19 cellular contexts compared by ENCODE assay signal in the genomic region with DNA sequence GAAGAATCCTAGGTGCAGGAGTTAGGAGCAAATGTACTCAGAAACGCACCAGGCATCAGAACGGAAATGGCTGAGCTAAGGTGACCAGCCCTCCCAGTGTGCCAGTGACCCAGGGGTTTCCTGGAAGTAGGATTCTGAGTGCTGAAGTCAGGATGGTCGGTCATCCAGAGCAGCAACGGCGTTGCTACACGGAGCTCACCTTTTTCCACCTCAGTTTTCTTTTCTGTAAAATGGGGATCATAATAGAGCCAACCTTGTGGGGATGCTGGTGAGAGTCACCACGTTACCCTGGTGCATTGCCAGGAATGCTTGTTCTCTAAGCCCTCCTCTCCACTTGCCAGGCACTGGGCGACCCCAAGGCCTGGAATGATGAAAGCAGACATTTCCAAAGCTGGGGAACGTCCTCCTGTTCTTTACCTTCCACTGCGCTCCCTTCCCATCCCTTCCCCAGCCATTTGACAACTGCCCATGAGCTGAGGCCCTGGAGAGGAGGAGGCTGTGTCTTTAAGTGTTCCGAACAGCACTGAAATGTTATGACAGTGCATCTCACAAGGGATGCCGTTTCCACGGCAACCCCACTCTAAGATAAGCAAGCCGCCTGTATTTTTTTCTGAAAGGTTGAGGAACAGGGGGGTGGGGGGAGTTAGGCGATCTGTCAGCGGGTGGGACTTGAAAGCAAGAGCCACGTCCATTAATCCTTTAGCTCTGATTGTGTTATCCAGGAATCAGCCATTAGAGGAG.
DNase-seq lines count a peak whose midpoint lies in the region; ATAC-seq, FAIRE-seq and TF ChIP-seq lines count a peak whose summit lies in the region.
"Had no signal": no experiment of that assay in that cellular context is flagged by ENCODE, and none has a peak within 500 bp of the region (broad histone marks: within the 10 kb centered on the region; RNA-seq: fewer than 3 reads in every experiment).

No MANE protein-coding gene starts in this region.

- H3K27me3 ChIP-seq in cardiac muscle cell (no peaks in the 10 kb centered on the region), right atrium auricular region (no peaks in the 10 kb centered on the region), H1 (replicated peaks in 1 of 4; ENCODE audit: control insufficient read depth in 3 of 4, extremely low read depth in 1 of 4, insufficient read depth in 3 of 4, low read length in 3 of 4) (peaks cover 0 to 4% (median 0%) of the 10 kb centered on the region in 4 experiments; a peak in 1 of 7 replicates), mesenchymal stem cell (ENCODE audit: control insufficient read depth in 1 of 2, insufficient read depth in 1 of 2, low read length in 2 of 2) (peaks cover 74 to 93% of the 10 kb centered on the region in 2 experiments), pancreas (no peaks in the 10 kb centered on the region)
- H3K27me3 ChIP-seq: left lung, Peyer's patch, uterus had no signal

- H4K8ac ChIP-seq in H1 (ENCODE audit: extremely low read depth, insufficient read depth, low read length) (no peak overlapping the region), mesenchymal stem cell (ENCODE audit: low read length) (no peak overlapping the region)

- H3K23ac ChIP-seq in H1 (ENCODE audit: insufficient read length): no peak overlapping the region
- no peak overlapping the region for H3K23ac ChIP-seq in mesenchymal stem cell (ENCODE audit: low read length in 2 of 2)

- H4K91ac ChIP-seq in H1 (replicated peaks; ENCODE audit: insufficient read length, low read length) (no peak overlapping the region), mesenchymal stem cell (ENCODE audit: low read length) (no peak overlapping the region)

- ATAC-seq in pancreas: no peak
- ATAC-seq: activated CD4-positive, CD25-positive, alpha-beta regulatory T cell treated with anti-CD3 and anti-CD28 coated beads, Interleukin-2, amount 50 U/mL, for 24 hours; left lung had no signal

- peak overlapping the region; percentile 62 for H3K27ac ChIP-seq in cardiac muscle cell
- H3K27ac ChIP-seq in right atrium auricular region: no peak overlapping the region
- no peak overlapping the region for H3K27ac ChIP-seq in H1 (ENCODE audit: low read depth, low read length)
- no peak overlapping the region for H3K27ac ChIP-seq in mesenchymal stem cell (ENCODE audit: low read length, poor library complexity, severe bottlenecking)
- H3K27ac ChIP-seq in pancreas: no peak overlapping the region
- H3K27ac ChIP-seq: left lung, Peyer's patch, skin epidermis, uterus had no signal

- no peak for TF ChIP-seq CTCF in cardiac muscle cell (IDR thresholded peaks at IDR 0.05; ENCODE audit: low read depth, low read length)
- no peak for TF ChIP-seq CTCF in right atrium auricular region (IDR thresholded peaks at IDR 0.05)
- no peak for TF ChIP-seq CTCF in H1 (IDR thresholded peaks at IDR 0.05; ENCODE audit: control extremely low read depth in 1 of 3, insufficient read depth in 1 of 3, low read depth in 1 of 3, low read length in 3 of 3)
- TF ChIP-seq CTCF in pancreas (IDR thresholded peaks at IDR 0.05): no peak

- H2BK15ac ChIP-seq in H1 (ENCODE audit: low read length) (0 out of 2 replicates have a peak overlapping the region, but pooled peaks have one; percentile 37), mesenchymal stem cell (ENCODE audit: low read depth, poor library complexity, severe bottlenecking) (no peak overlapping the region)

- no peak overlapping the region for H2BK20ac ChIP-seq in H1 (ENCODE audit: low read length)

- H3K36me3 ChIP-seq in cardiac muscle cell (no peaks in the 10 kb centered on the region), right atrium auricular region (no peaks in the 10 kb centered on the region), H1 (ENCODE audit: control insufficient read depth in 2 of 4, insufficient read depth in 4 of 4, low read length in 3 of 4) (no peaks in the 10 kb centered on the region; a peak in 1 of 8 replicates), mesenchymal stem cell (ENCODE audit: control insufficient read depth in 1 of 2, insufficient read depth in 2 of 2, low read depth in 1 of 2, low read length in 2 of 2) (no peaks in the 10 kb centered on the region), pancreas (no peaks in the 10 kb centered on the region)
- H3K36me3 ChIP-seq: left lung, Peyer's patch, uterus had no signal

- peaks cover 0 to 6% of the 10 kb centered on the region in 2 experiments for H4K20me1 ChIP-seq in H1 (replicated peaks in 1 of 2; ENCODE audit: control insufficient read depth in 1 of 2, insufficient read depth in 2 of 2, low read length in 2 of 2)

- TF ChIP-seq EP300 in H1 (IDR thresholded peaks at IDR 0.05; ENCODE audit: borderline replicate concordance in 1 of 2, low read depth in 2 of 2, low read length in 2 of 2): no peak

- no peak overlapping the region for H4K5ac ChIP-seq in H1 (ENCODE audit: insufficient read length, low read depth, low read length)

- H3K4me3 ChIP-seq in cardiac muscle cell: no peak overlapping the region
- H3K4me3 ChIP-seq in right atrium auricular region: no peak overlapping the region
- no peak overlapping the region for H3K4me3 ChIP-seq in H1 (ENCODE audit: extremely low read depth in 1 of 4, insufficient read depth in 2 of 4, low read depth in 3 of 4, low read length in 4 of 4)
- no peak overlapping the region for H3K4me3 ChIP-seq in mesenchymal stem cell (ENCODE audit: insufficient read depth in 1 of 2, low read depth in 1 of 2, low read length in 2 of 2)
- no peak overlapping the region for H3K4me3 ChIP-seq in pancreas
- H3K4me3 ChIP-seq: left lung, Peyer's patch, skin epidermis, uterus had no signal

- no peak overlapping the region for H3K9ac ChIP-seq in H1 (replicated peaks in 1 of 4; ENCODE audit: extremely low read depth in 1 of 4, low read depth in 3 of 4, low read length in 3 of 4)
- no peak overlapping the region for H3K9ac ChIP-seq in mesenchymal stem cell (ENCODE audit: low read length)

- H3K4me2 ChIP-seq in H1 (ENCODE audit: insufficient read depth in 1 of 2, low read depth in 2 of 2, low read length in 2 of 2) (no peak overlapping the region), mesenchymal stem cell (ENCODE audit: low read length, poor library complexity, severe bottlenecking) (no peak overlapping the region)

- no peaks in the 10 kb centered on the region for H3K9me3 ChIP-seq in cardiac muscle cell (ENCODE audit: low read depth)
- no peaks in the 10 kb centered on the region for H3K9me3 ChIP-seq in right atrium auricular region
- H3K9me3 ChIP-seq in H1 (ENCODE audit: insufficient read depth in 2 of 2, low read depth in 1 of 2, low read length in 1 of 2): no peaks in the 10 kb centered on the region
- H3K9me3 ChIP-seq in mesenchymal stem cell (ENCODE audit: control insufficient read depth, low read length): no peaks in the 10 kb centered on the region
- H3K9me3 ChIP-seq in pancreas: no peaks in the 10 kb centered on the region
- H3K9me3 ChIP-seq: left lung, Peyer's patch, uterus had no signal

- no peaks in the 10 kb centered on the region for H3K79me2 ChIP-seq in H1 (ENCODE audit: control insufficient read depth in 1 of 2, insufficient read depth in 2 of 2, low read length in 2 of 2)

- no peak overlapping the region for H3K56ac ChIP-seq in H1 (replicated peaks; ENCODE audit: insufficient read length, low read depth, low read length)

- no peak overlapping the region for H2BK5ac ChIP-seq in H1 (ENCODE audit: low read depth, low read length)
- H2BK5ac ChIP-seq in mesenchymal stem cell (ENCODE audit: low read depth, low read length, poor library complexity, severe bottlenecking): no peak overlapping the region

- H2BK12ac ChIP-seq in H1 (ENCODE audit: low read depth, low read length) (peak overlapping the region; percentile 86; the same call in 1 of the 2 replicates), mesenchymal stem cell (ENCODE audit: low read length in 2 of 2) (no peak overlapping the region)

- no peak for FAIRE-seq in H1 (lab: Jason Lieb, UNC)
- no peak for FAIRE-seq in pancreas (lab: Jason Lieb, UNC)
- FAIRE-seq: endometrium had no signal

- H3K23me2 ChIP-seq in H1 (ENCODE audit: low read depth, low read length): no peaks in the 10 kb centered on the region

- H2AK5ac ChIP-seq in H1 (ENCODE audit: low read depth, low read length): 0 out of 2 replicates have a peak overlapping the region, but pooled peaks have one; percentile 79
- H2AK5ac ChIP-seq in mesenchymal stem cell (ENCODE audit: low read length, severe bottlenecking): no peak overlapping the region

- H3K14ac ChIP-seq in H1 (ENCODE audit: insufficient read length) (no peak overlapping the region), mesenchymal stem cell (ENCODE audit: low read length in 2 of 2) (no peak overlapping the region)

- no peak for TF ChIP-seq POLR2A in H1 (IDR thresholded peaks at IDR 0.05; ENCODE audit: control extremely low read depth in 1 of 2, low read depth in 2 of 2, low read length in 2 of 2)

- intact Hi-C loops in pancreas (cut with DNase I): no loop called here

- peak; percentile 60 to 75 for DNase-seq in cardiac muscle cell (ENCODE audit: low read depth in 1 of 2, low spot score in 1 of 2)
- no peak for DNase-seq in right atrium auricular region (ENCODE audit: low spot score)
- DNase-seq in H1 (ENCODE audit: low read depth in 1 of 2, low spot score in 2 of 2): no peak
- DNase-seq in mesenchymal stem cell: peak; percentile 80
- no peak for DNase-seq in COLO829 (ENCODE audit: low spot score)
- DNase-seq in NCI-H1436 treated with DMSO at 0.1 percent for 48 hours (lab: John Stamatoyannopoulos, UW): no peak
- DNase-seq in NCI-H1417 treated with DMSO at 0.1 percent for 48 hours (lab: John Stamatoyannopoulos, UW): no peak
- DNase-seq in pancreas: no peak
- DNase-seq: activated naive CD4-positive, alpha-beta T cell treated with anti-CD3 and anti-CD28 coated beads for 36 hours; caudate nucleus; hippocampal formation; NCI-H526; Peyer's patch; stimulated activated naive CD4-positive, alpha-beta T cell treated with Interleukin-2 at 50 U/mL for 16 hours had no signal

- 78% methylated on average over 17 of the region's 17 CpGs; no CpG with 5 or more reads in 1 of the 2 experiments for WGBS in H1 (ENCODE audit: extremely low coverage in 1 of 2, insufficient coverage in 1 of 2, insufficient read length in 1 of 2, insufficient replicate concordance in 2 of 2, low coverage in 1 of 2, low lambda C conversion rate in 2 of 2, missing lambda C conversion rate in 1 of 2), 2 experiments
- WGBS in mesenchymal stem cell: 48% methylated on average over 16 of the region's 17 CpGs
- 39 to 51% methylated on average over 17 of the region's 17 CpGs for WGBS in pancreas, 2 donors

- no peak overlapping the region for H3K4ac ChIP-seq in H1 (replicated peaks; ENCODE audit: insufficient read length, low read depth, low read length)
- no peak overlapping the region for H3K4ac ChIP-seq in mesenchymal stem cell (ENCODE audit: low read depth in 1 of 2, low read length in 2 of 2)

- H2AFZ ChIP-seq in H1 (ENCODE audit: low read length) (no peak overlapping the region), mesenchymal stem cell (ENCODE audit: low read depth, low read length) (no peak overlapping the region)

- H2BK120ac ChIP-seq in H1 (replicated peaks; ENCODE audit: low read depth, low read length) (no peak overlapping the region), mesenchymal stem cell (ENCODE audit: low read depth, low read length) (no peak overlapping the region)

- TF ChIP-seq RAD21 in H1 (IDR thresholded peaks at IDR 0.05 in 1 of 2, conservative IDR thresholded peaks at IDR 0.05 in 1 of 2; ENCODE audit: low read depth in 2 of 2, low read length in 2 of 2): no peak

- H3K18ac ChIP-seq in H1 (ENCODE audit: extremely low read depth, low read length): no peak overlapping the region
- H3K18ac ChIP-seq in mesenchymal stem cell (ENCODE audit: low read depth in 1 of 2, low read length in 2 of 2): peak overlapping the region in 1 of 2 experiments; percentile 8

- H3K79me1 ChIP-seq in H1 (ENCODE audit: low read depth, low read length) (peaks cover 6% of the 10 kb centered on the region; the same call in 1 of the 2 replicates), mesenchymal stem cell (replicated peaks; ENCODE audit: low read length, poor library complexity, severe bottlenecking) (no peaks in the 10 kb centered on the region)

- H3K4me1 ChIP-seq in cardiac muscle cell (ENCODE audit: low read depth): peaks cover 14% of the 10 kb centered on the region
- peaks cover 0 to 57% of the 10 kb centered on the region in 2 donors for H3K4me1 ChIP-seq in right atrium auricular region
- H3K4me1 ChIP-seq in H1 (replicated peaks in 1 of 4; ENCODE audit: control insufficient read depth in 3 of 4, insufficient read depth in 4 of 4, low read length in 3 of 4): peaks cover 10 to 23% (median 17%) of the 10 kb centered on the region in 4 experiments
- peaks cover 11% of the 10 kb centered on the region for H3K4me1 ChIP-seq in mesenchymal stem cell (ENCODE audit: control insufficient read depth, insufficient read depth, low read depth, low read length)
- no peaks in the 10 kb centered on the region for H3K4me1 ChIP-seq in pancreas
- H3K4me1 ChIP-seq: left lung had no signal

- CTCF ChIA-PET in H1 (lab: Charles Lee; ENCODE audit: partially characterized antibody): interaction anchor here (0.7 to 3.0 kb wide), 26 partner anchors 8 to 732 kb away, joined by 3 to 23 read pairs (median 4); no protein-coding TSS in a partner anchor

- POLR2A ChIA-PET in H1 (lab: Charles Lee; ENCODE audit: partially characterized antibody): interaction anchor here (0.7 to 1.6 kb wide), 3 partner anchors 8 to 31 kb away, joined by 3 read pairs; no protein-coding TSS in a partner anchor

Comparison
In these comparisons a context has a peak if more than half of its experiments do, and no peak if none do; other contexts are left out.
1. DNase-seq: peak in cardiac muscle cell (2 of 2) and mesenchymal stem cell (single experiment); none in right atrium auricular region (single experiment), H1 (0 of 2), COLO829 (single experiment), NCI-H1436 treated with DMSO at 0.1 percent for 48 hours (single experiment), NCI-H1417 treated with DMSO at 0.1 percent for 48 hours (single experiment) and pancreas (0 of 6).